In genomic region chr2:239737144-239737463, GRCh38 we compare ENCODE assay signal across 19 cellular contexts.
A peak's percentile ranks its signal among the peaks of the same experiment; 100 is the strongest.
DNase-seq lines count a peak whose midpoint lies in the region; ATAC-seq and TF ChIP-seq lines count a peak whose summit lies in the region.
"Had no signal": no experiment of that assay in that cellular context is flagged by ENCODE, and none has a peak within 500 bp of the region (broad histone marks: within the 10 kb centered on the region; RNA-seq: fewer than 3 reads in every experiment).

No MANE protein-coding gene starts in this region.

- H2BK12ac ChIP-seq in neuronal stem cell (ENCODE audit: low read length), result no peak overlapping the region

- 91% methylated on average over 10 of the region's 10 CpGs for WGBS in right cardiac atrium
- no CpG with 5 or more reads among the region's 10 CpGs for WGBS in neuronal stem cell (ENCODE audit: extremely low coverage in 2 of 2, insufficient read length in 2 of 2, insufficient replicate concordance in 1 of 2), 2 donors

- H3K4me1 ChIP-seq in right cardiac atrium (ENCODE audit: control insufficient read depth, insufficient read depth, low read length) (no peaks in the 10 kb centered on the region), neuronal stem cell (ENCODE audit: control insufficient read depth in 2 of 2, insufficient read depth in 1 of 2, low read depth in 1 of 2, low read length in 2 of 2) (peaks cover 4 to 9% of the 10 kb centered on the region in 2 donors)
- H3K4me1 ChIP-seq: Caco-2, HAP-1 had no signal

- H3K4me1 Mint-ChIP-seq in chondrocyte (ENCODE audit: low read depth), result no peaks in the 10 kb centered on the region
- no peaks in the 10 kb centered on the region for H3K4me1 Mint-ChIP-seq in activated CD4-positive, alpha-beta memory T cell treated with anti-CD3 and anti-CD28 coated beads for 36 hours (ENCODE audit: low read depth)
- H3K4me1 Mint-ChIP-seq: B cell; CD4-positive, CD25-positive, alpha-beta regulatory T cell had no signal

- H2AFZ ChIP-seq in neuronal stem cell (ENCODE audit: low read length), result no peak overlapping the region
- H2AFZ ChIP-seq: GM23248 had no signal

- no peak overlapping the region for H3K27ac Mint-ChIP-seq in chondrocyte (ENCODE audit: unreplicated experiment)
- no peak overlapping the region for H3K27ac Mint-ChIP-seq in activated CD4-positive, alpha-beta memory T cell treated with anti-CD3 and anti-CD28 coated beads for 36 hours
- H3K27ac Mint-ChIP-seq: B cell; CD4-positive, CD25-positive, alpha-beta regulatory T cell; CD8-positive, alpha-beta T cell; HFFc6 had no signal

- CTCF ChIA-PET in activated CD4-positive, alpha-beta memory T cell treated with anti-CD3 and anti-CD28 coated beads for 36 hours (lab: Charles Lee), result no interaction called here

- no peak overlapping the region for H2BK5ac ChIP-seq in neuronal stem cell (ENCODE audit: low read length)

- ATAC-seq in right cardiac atrium (no peak), left cardiac atrium (no peak)
- ATAC-seq: CD8-positive, alpha-beta T cell; GM12878 had no signal

- H3K18ac ChIP-seq in neuronal stem cell (ENCODE audit: low read length), result no peak overlapping the region

- intact Hi-C loops in right cardiac atrium (cut with DNase I), result no loop called here
- intact Hi-C loops in left cardiac atrium (cut with DNase I), result no loop called here
- intact Hi-C loops in activated CD4-positive, alpha-beta memory T cell treated with anti-CD3 and anti-CD28 coated beads for 36 hours (cut with micrococcal nuclease), result no loop called here

- DNase-seq in right cardiac atrium, result peak in 2 of 3 donors; percentile 17 to 18
- no peak for DNase-seq in left cardiac atrium
- peak; percentile 68 for DNase-seq in chondrocyte (ENCODE audit: low spot score)
- DNase-seq in neuronal stem cell (ENCODE audit: low spot score), result no peak
- no peak for DNase-seq in activated CD4-positive, alpha-beta memory T cell treated with anti-CD3 and anti-CD28 coated beads for 36 hours
- no peak for DNase-seq in DMS114 treated with DMSO at 0.1 percent for 48 hours (lab: John Stamatoyannopoulos, UW; ENCODE audit: unreplicated experiment)
- DNase-seq: Caco-2; CD4-positive, CD25-positive, alpha-beta regulatory T cell; DMS79; EL; GDM1; GM23248; HFFc6 had no signal

- POLR2A ChIA-PET in activated CD4-positive, alpha-beta memory T cell treated with anti-CD3 and anti-CD28 coated beads for 36 hours (lab: Charles Lee), result no interaction called here

- H3K27me3 Mint-ChIP-seq in chondrocyte (ENCODE audit: low read depth), result peaks cover 7% of the 10 kb centered on the region
- H3K27me3 Mint-ChIP-seq in activated CD4-positive, alpha-beta memory T cell treated with anti-CD3 and anti-CD28 coated beads for 36 hours, result no peaks in the 10 kb centered on the region
- H3K27me3 Mint-ChIP-seq: B cell; CD4-positive, CD25-positive, alpha-beta regulatory T cell had no signal

- H2BK120ac ChIP-seq in neuronal stem cell (ENCODE audit: low read depth, low read length), result no peak overlapping the region

- no peak overlapping the region for H2BK15ac ChIP-seq in neuronal stem cell (ENCODE audit: low read length)

- no peak overlapping the region for H3K9ac ChIP-seq in neuronal stem cell (ENCODE audit: low read depth, low read length, poor library complexity)
- H3K9ac ChIP-seq: BLaER1, GM23248 had no signal

- peak overlapping the region; percentile 75 for H2AK5ac ChIP-seq in neuronal stem cell (ENCODE audit: low read depth, low read length)

- TF ChIP-seq CTCF in chondrocyte (IDR thresholded peaks at IDR 0.05), result no peak

- H4K91ac ChIP-seq in neuronal stem cell (ENCODE audit: low read depth, low read length, poor library complexity), result no peak overlapping the region

- H3K27ac ChIP-seq in right cardiac atrium (ENCODE audit: low read length), result no peak overlapping the region
- H3K27ac ChIP-seq in neuronal stem cell (replicated peaks; ENCODE audit: low read length), result no peak overlapping the region
- H3K27ac ChIP-seq: BLaER1, C4-2B, GM23248 had no signal

- no peak overlapping the region for H3K4ac ChIP-seq in neuronal stem cell (ENCODE audit: low read length)

- no peak overlapping the region for H3K4me3 Mint-ChIP-seq in chondrocyte (ENCODE audit: unreplicated experiment)
- no peak overlapping the region for H3K4me3 Mint-ChIP-seq in activated CD4-positive, alpha-beta memory T cell treated with anti-CD3 and anti-CD28 coated beads for 36 hours
- H3K4me3 Mint-ChIP-seq: B cell; CD4-positive, CD25-positive, alpha-beta regulatory T cell; CD8-positive, alpha-beta T cell; HFFc6 had no signal

- no peak overlapping the region for H3K14ac ChIP-seq in neuronal stem cell (ENCODE audit: low read length)

- H3K9me3 Mint-ChIP-seq in chondrocyte (ENCODE audit: low read depth), result no peaks in the 10 kb centered on the region
- H3K9me3 Mint-ChIP-seq in activated CD4-positive, alpha-beta memory T cell treated with anti-CD3 and anti-CD28 coated beads for 36 hours, result peaks cover 6% of the 10 kb centered on the region
- H3K9me3 Mint-ChIP-seq: CD8-positive, alpha-beta T cell had no signal

- H3K79me1 ChIP-seq in neuronal stem cell (ENCODE audit: low read depth, low read length), result no peaks in the 10 kb centered on the region

- H3K27me3 ChIP-seq in right cardiac atrium (ENCODE audit: control insufficient read depth, insufficient read depth) (no peaks in the 10 kb centered on the region), neuronal stem cell (ENCODE audit: control insufficient read depth in 3 of 3, insufficient read depth in 3 of 3, low read depth in 1 of 3, low read length in 3 of 3) (peaks cover 0 to 9% (median 0%) of the 10 kb centered on the region in 3 experiments)
- H3K27me3 ChIP-seq: BLaER1 had no signal

- no peaks in the 10 kb centered on the region for H3K9me3 ChIP-seq in right cardiac atrium (ENCODE audit: control insufficient read depth, low read length)
- peaks cover 0 to 3% of the 10 kb centered on the region in 2 donors for H3K9me3 ChIP-seq in neuronal stem cell (replicated peaks in 1 of 2; ENCODE audit: control insufficient read depth in 2 of 2, insufficient read depth in 1 of 2, low read depth in 1 of 2, low read length in 2 of 2)
- H3K9me3 ChIP-seq: Caco-2, HAP-1 had no signal

- no peak overlapping the region for H4K8ac ChIP-seq in neuronal stem cell (ENCODE audit: low read depth, low read length)

- H3K36me3 Mint-ChIP-seq in chondrocyte (ENCODE audit: low read depth), result no peaks in the 10 kb centered on the region
- no peaks in the 10 kb centered on the region for H3K36me3 Mint-ChIP-seq in activated CD4-positive, alpha-beta memory T cell treated with anti-CD3 and anti-CD28 coated beads for 36 hours
- H3K36me3 Mint-ChIP-seq: CD4-positive, CD25-positive, alpha-beta regulatory T cell; CD8-positive, alpha-beta T cell had no signal

- H3K36me3 ChIP-seq in neuronal stem cell (replicated peaks in 1 of 2; ENCODE audit: control insufficient read depth in 2 of 2, insufficient read depth in 2 of 2, low read length in 2 of 2), result peaks cover 0 to 2% of the 10 kb centered on the region in 2 donors
- H3K36me3 ChIP-seq: BLaER1, HAP-1 had no signal

- no peak overlapping the region for H3K23ac ChIP-seq in neuronal stem cell (ENCODE audit: low read depth, low read length, poor library complexity)

- no peak overlapping the region for H3K4me3 ChIP-seq in right cardiac atrium (ENCODE audit: low read length)
- no peak overlapping the region for H3K4me3 ChIP-seq in neuronal stem cell (ENCODE audit: low read length in 2 of 2)
- H3K4me3 ChIP-seq: BLaER1, GM12878, GM23248, HAP-1 had no signal

- no peak overlapping the region for H3K4me2 ChIP-seq in neuronal stem cell (ENCODE audit: insufficient read depth, low read length, poor library complexity, severe bottlenecking)
- H3K4me2 ChIP-seq: BLaER1 had no signal

Comparison
In these comparisons a context has a peak if more than half of its experiments do, and no peak if none do; other contexts are left out.
1. DNase-seq: peak in right cardiac atrium (2 of 3) and chondrocyte (single experiment); none in left cardiac atrium (single experiment), neuronal stem cell (single experiment), activated CD4-positive, alpha-beta memory T cell treated with anti-CD3 and anti-CD28 coated beads for 36 hours (single experiment) and DMS114 treated with DMSO at 0.1 percent for 48 hours (single experiment).